1 cellular context compared by ENCODE assay signal in the genomic region with DNA sequence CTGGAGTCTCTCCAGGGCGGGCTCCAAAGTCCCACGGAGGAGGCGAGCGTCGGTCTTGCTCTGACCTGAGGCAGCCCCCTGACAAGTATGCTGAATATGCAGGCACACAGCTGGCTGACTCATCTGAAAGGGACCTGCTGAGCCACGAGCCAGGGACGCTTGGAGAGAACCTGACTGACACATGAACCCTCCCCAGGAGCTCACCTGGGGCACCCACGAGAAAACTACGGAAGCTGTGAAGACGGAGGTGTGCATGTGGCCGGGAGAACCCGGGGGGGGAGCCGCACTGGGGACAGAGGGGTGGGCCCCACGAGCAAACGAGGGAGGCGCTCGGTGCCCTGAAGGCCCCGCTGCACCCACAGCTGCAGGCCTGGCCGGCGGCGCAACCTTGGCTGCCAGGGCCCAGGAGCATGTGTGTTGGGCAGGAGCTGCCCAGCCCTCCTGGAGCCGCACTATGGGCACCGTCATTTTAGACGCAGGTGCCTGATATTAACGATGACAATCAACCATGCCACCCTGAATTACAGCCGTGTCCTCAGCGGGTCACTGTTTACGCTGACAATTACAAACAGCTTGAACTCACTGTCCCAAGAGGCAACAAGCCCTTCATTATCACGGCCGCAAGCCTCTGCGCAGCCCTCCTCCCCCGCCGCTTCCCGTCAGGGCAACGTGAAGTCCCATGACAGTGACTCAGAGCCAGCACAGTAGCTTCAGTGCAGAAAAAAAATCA.
A peak's percentile ranks its signal among the peaks of the same experiment; 100 is the strongest.
TF ChIP-seq lines count a peak whose summit lies in the region.

No MANE protein-coding gene starts in this region.

TF ChIP-seq in HepG2, 621 proteins besides CTCF, POLR2A, EP300 and RAD21 (continued from another document):
- TF ChIP-seq, protein P1, sequence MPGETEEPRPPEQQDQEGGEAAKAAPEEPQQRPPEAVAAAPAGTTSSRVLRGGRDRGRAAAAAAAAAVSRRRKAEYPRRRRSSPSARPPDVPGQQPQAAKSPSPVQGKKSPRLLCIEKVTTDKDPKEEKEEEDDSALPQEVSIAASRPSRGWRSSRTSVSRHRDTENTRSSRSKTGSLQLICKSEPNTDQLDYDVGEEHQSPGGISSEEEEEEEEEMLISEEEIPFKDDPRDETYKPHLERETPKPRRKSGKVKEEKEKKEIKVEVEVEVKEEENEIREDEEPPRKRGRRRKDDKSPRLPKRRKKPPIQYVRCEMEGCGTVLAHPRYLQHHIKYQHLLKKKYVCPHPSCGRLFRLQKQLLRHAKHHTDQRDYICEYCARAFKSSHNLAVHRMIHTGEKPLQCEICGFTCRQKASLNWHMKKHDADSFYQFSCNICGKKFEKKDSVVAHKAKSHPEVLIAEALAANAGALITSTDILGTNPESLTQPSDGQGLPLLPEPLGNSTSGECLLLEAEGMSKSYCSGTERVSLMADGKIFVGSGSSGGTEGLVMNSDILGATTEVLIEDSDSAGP (CRISPR knock-in tag; IDR thresholded peaks at IDR 0.05; ENCODE audit: borderline replicate concordance), result no peak
- TF ChIP-seq NFKB2 (CRISPR knock-in tag; IDR thresholded peaks at IDR 0.05; ENCODE audit: borderline replicate concordance) (0 out of 2 replicates have a peak, but pooled peaks have one; percentile 35), ZNF333 (CRISPR knock-in tag; IDR thresholded peaks at IDR 0.05; ENCODE audit: borderline replicate concordance) (0 out of 2 replicates have a peak, but pooled peaks have one; percentile 45), MYC (CRISPR knock-in tag; IDR thresholded peaks at IDR 0.05; ENCODE audit: borderline replicate concordance) (peak; percentile 53; the same call in 1 of the 2 replicates), MAFK (conservative IDR thresholded peaks at IDR 0.05 in 1 of 2, IDR thresholded peaks at IDR 0.05 in 1 of 2; ENCODE audit: low read length in 2 of 2) (peak; percentile 32 to 34; a peak in 2 of 4 replicates), ZNF788 (CRISPR knock-in tag; IDR thresholded peaks at IDR 0.05; ENCODE audit: borderline replicate concordance) (peak; percentile 22; the same call in 1 of the 2 replicates), KDM2A (CRISPR knock-in tag; IDR thresholded peaks at IDR 0.05; ENCODE audit: borderline replicate concordance, low read depth) (peak; percentile 14; the same call in 1 of the 2 replicates)
- TF ChIP-seq, protein P2, sequence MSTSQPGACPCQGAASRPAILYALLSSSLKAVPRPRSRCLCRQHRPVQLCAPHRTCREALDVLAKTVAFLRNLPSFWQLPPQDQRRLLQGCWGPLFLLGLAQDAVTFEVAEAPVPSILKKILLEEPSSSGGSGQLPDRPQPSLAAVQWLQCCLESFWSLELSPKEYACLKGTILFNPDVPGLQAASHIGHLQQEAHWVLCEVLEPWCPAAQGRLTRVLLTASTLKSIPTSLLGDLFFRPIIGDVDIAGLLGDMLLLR (CRISPR knock-in tag; IDR thresholded peaks at IDR 0.05), result 0 out of 2 replicates have a peak, but pooled peaks have one; percentile 42
- TF ChIP-seq, protein P3, sequence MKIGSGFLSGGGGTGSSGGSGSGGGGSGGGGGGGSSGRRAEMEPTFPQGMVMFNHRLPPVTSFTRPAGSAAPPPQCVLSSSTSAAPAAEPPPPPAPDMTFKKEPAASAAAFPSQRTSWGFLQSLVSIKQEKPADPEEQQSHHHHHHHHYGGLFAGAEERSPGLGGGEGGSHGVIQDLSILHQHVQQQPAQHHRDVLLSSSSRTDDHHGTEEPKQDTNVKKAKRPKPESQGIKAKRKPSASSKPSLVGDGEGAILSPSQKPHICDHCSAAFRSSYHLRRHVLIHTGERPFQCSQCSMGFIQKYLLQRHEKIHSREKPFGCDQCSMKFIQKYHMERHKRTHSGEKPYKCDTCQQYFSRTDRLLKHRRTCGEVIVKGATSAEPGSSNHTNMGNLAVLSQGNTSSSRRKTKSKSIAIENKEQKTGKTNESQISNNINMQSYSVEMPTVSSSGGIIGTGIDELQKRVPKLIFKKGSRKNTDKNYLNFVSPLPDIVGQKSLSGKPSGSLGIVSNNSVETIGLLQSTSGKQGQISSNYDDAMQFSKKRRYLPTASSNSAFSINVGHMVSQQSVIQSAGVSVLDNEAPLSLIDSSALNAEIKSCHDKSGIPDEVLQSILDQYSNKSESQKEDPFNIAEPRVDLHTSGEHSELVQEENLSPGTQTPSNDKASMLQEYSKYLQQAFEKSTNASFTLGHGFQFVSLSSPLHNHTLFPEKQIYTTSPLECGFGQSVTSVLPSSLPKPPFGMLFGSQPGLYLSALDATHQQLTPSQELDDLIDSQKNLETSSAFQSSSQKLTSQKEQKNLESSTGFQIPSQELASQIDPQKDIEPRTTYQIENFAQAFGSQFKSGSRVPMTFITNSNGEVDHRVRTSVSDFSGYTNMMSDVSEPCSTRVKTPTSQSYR (CRISPR knock-in tag; IDR thresholded peaks at IDR 0.05; ENCODE audit: borderline replicate concordance), result 0 out of 2 replicates have a peak, but pooled peaks have one; percentile 20
